15 cellular contexts compared by ENCODE assay signal in the genomic region with DNA sequence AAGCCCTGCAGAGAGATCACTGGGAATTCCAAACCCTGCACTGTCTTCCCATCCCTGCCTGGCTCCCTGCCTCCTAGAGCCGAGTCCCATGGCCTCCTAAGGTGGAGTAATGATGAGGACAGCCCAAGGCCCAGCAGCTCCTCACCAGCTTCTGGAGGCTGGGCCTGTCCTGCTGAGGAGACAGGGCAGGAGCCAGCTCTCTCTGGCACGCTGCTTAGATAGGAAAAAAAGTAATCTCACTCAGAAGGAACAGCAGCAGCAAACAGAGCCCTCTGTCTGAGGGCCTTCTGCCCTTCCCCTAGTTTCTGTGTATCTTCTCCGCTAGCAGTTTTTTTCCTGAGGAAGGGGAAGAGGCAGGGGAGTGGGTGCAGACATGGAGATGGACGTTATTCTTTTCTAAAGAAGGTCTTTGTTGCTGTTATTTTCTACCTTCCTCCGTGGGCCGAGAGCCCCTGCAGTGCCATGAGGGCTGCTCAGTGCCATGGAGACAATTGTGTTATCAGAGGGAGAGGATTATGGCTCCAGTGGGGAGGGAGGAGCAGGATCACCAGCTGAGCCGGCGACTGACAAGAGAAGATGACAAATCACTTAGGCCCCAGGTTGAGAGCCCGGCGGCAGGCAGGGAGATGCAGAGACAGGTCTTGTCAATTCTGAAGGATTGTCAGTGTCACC.
DNase-seq lines count a peak whose midpoint lies in the region; ATAC-seq and TF ChIP-seq lines count a peak whose summit lies in the region.
"Had no signal": no experiment of that assay in that cellular context is flagged by ENCODE, and none has a peak within 500 bp of the region (broad histone marks: within the 10 kb centered on the region; RNA-seq: fewer than 3 reads in every experiment).

No MANE protein-coding gene starts in this region.

- no peaks in the 10 kb centered on the region for H3K36me3 ChIP-seq in PC-3 (ENCODE audit: low read depth, low read length)
- H3K36me3 ChIP-seq: Peyer's patch had no signal

- H3K9me3 Mint-ChIP-seq in WTC11 (no peaks in the 10 kb centered on the region), nephron progenitor cell (no peaks in the 10 kb centered on the region)
- H3K9me3 Mint-ChIP-seq: CD8-positive, alpha-beta T cell had no signal

- DNase-seq in G401 (ENCODE audit: low spot score) (peak; percentile 50), NCI-H146 (lab: John Stamatoyannopoulos, UW) (peak; percentile 91), WTC11 (ENCODE audit: low spot score) (no peak), nephron progenitor cell (no peak), PC-3 (no peak)
- DNase-seq: activated CD8-positive, alpha-beta memory T cell treated with anti-CD3 and anti-CD28 coated beads, Interleukin-2, amount 10 ng/mL, durations not matched to agents 7 days and 5 days; amniotic stem cell; CD8-positive, alpha-beta T cell; foreskin fibroblast; KG1; Peyer's patch; small intestine had no signal

- H3K27ac ChIP-seq in PC-3 (ENCODE audit: low read length): no peak overlapping the region

- no peaks in the 10 kb centered on the region for H3K9me2 ChIP-seq in PC-3 (replicated peaks; ENCODE audit: low read length)

- no peak overlapping the region for H3K4me3 Mint-ChIP-seq in WTC11
- peak overlapping the region; percentile 48 for H3K4me3 Mint-ChIP-seq in nephron progenitor cell
- H3K4me3 Mint-ChIP-seq: activated CD8-positive, alpha-beta memory T cell treated with anti-CD3 and anti-CD28 coated beads, Interleukin-2, amount 10 ng/mL, durations not matched to agents 7 days and 5 days; CD8-positive, alpha-beta T cell had no signal

- TF ChIP-seq CTCF in WTC11 (IDR thresholded peaks at IDR 0.05): no peak
- no peak for TF ChIP-seq CTCF in nephron progenitor cell (IDR thresholded peaks at IDR 0.05)
- TF ChIP-seq CTCF in PC-3 (conservative IDR thresholded peaks at IDR 0.05; ENCODE audit: low read depth, low read length): no peak

- H3K36me3 Mint-ChIP-seq in WTC11: peaks cover 3% of the 10 kb centered on the region
- no peaks in the 10 kb centered on the region for H3K36me3 Mint-ChIP-seq in nephron progenitor cell (ENCODE audit: low read depth)
- H3K36me3 Mint-ChIP-seq: activated CD8-positive, alpha-beta memory T cell treated with anti-CD3 and anti-CD28 coated beads, Interleukin-2, amount 10 ng/mL, durations not matched to agents 7 days and 5 days; CD8-positive, alpha-beta T cell had no signal

- peaks cover 64% of the 10 kb centered on the region for H3K4me1 Mint-ChIP-seq in WTC11
- peaks cover 74% of the 10 kb centered on the region for H3K4me1 Mint-ChIP-seq in nephron progenitor cell
- H3K4me1 Mint-ChIP-seq: activated CD8-positive, alpha-beta memory T cell treated with anti-CD3 and anti-CD28 coated beads, Interleukin-2, amount 10 ng/mL, durations not matched to agents 7 days and 5 days had no signal

- H3K4me3 ChIP-seq in PC-3 (ENCODE audit: low read length): no peak overlapping the region
- H3K4me3 ChIP-seq: Peyer's patch had no signal

- H3K27me3 ChIP-seq in PC-3 (ENCODE audit: low read length): peaks cover 35% of the 10 kb centered on the region
- H3K27me3 ChIP-seq: Peyer's patch had no signal

- BruUV-seq in PC-3 (replicated peaks; lab: Mats Ljungman, UMichigan): no TSS peak

- H3K4me1 ChIP-seq in PC-3 (ENCODE audit: insufficient read depth, low read length): no peaks in the 10 kb centered on the region

- H3K9me3 ChIP-seq in PC-3 (ENCODE audit: low read length): no peaks in the 10 kb centered on the region
- H3K9me3 ChIP-seq: Peyer's patch had no signal

- no peaks in the 10 kb centered on the region for H4K20me1 ChIP-seq in PC-3 (ENCODE audit: low read length)

- H3K27me3 Mint-ChIP-seq in WTC11 (ENCODE audit: low read depth): peaks cover 4% of the 10 kb centered on the region
- peaks cover 2% of the 10 kb centered on the region for H3K27me3 Mint-ChIP-seq in nephron progenitor cell (ENCODE audit: low read depth, poor library complexity)

- POLR2A ChIA-PET in WTC11 (lab: Charles Lee) (no interaction called here), PC-3 (lab: Charles Lee; ENCODE audit: unreplicated experiment) (no interaction called here)

- H3F3A ChIP-seq in PC-3 (ENCODE audit: low read length, unreplicated experiment): no peaks in the 10 kb centered on the region

- H3K79me2 ChIP-seq in PC-3 (ENCODE audit: low read length): no peaks in the 10 kb centered on the region

- H3K27ac Mint-ChIP-seq in WTC11 (peak overlapping the region; percentile 14; the same call in 1 of the 2 replicates), nephron progenitor cell (peak overlapping the region; percentile 90)
- H3K27ac Mint-ChIP-seq: activated CD8-positive, alpha-beta memory T cell treated with anti-CD3 and anti-CD28 coated beads, Interleukin-2, amount 10 ng/mL, durations not matched to agents 7 days and 5 days; CD8-positive, alpha-beta T cell had no signal

- no peak overlapping the region for H3K4me2 ChIP-seq in PC-3 (ENCODE audit: low read length)

- H2AFZ ChIP-seq in PC-3 (ENCODE audit: low read length): no peak overlapping the region

- intact Hi-C loops in PC-3 (cut with micrococcal nuclease): no loop called here

- in situ Hi-C loops in G401 (cut with HindIII; ENCODE audit: low sequenced_read_pairs): no loop called here

- CTCF ChIA-PET in WTC11 (lab: Charles Lee): interaction anchor here (0.9 to 5.7 kb wide), 3 partner anchors 42 to 99 kb away, joined by 3 to 74 read pairs (median 4); no protein-coding TSS in a partner anchor
- CTCF ChIA-PET in PC-3 (lab: Charles Lee): no interaction called here

- no peak overlapping the region for H3K9ac ChIP-seq in PC-3 (ENCODE audit: low read length)

- ATAC-seq in WTC11 (no peak), GM21576 (IDR thresholded peaks at IDR 0.05; ENCODE audit: unreplicated experiment) (no peak), GM18520 (IDR thresholded peaks at IDR 0.05; ENCODE audit: unreplicated experiment) (no peak), PC-3 (no peak), GM21423 (IDR thresholded peaks at IDR 0.05; ENCODE audit: unreplicated experiment) (no peak)
- ATAC-seq: activated CD8-positive, alpha-beta memory T cell treated with anti-CD3 and anti-CD28 coated beads, Interleukin-2, amount 10 ng/mL, durations not matched to agents 7 days and 5 days; CD8-positive, alpha-beta T cell had no signal

TF ChIP-seq in WTC11, 78 proteins besides CTCF, POLR2A, EP300 and RAD21:
- TF ChIP-seq, protein P1, sequence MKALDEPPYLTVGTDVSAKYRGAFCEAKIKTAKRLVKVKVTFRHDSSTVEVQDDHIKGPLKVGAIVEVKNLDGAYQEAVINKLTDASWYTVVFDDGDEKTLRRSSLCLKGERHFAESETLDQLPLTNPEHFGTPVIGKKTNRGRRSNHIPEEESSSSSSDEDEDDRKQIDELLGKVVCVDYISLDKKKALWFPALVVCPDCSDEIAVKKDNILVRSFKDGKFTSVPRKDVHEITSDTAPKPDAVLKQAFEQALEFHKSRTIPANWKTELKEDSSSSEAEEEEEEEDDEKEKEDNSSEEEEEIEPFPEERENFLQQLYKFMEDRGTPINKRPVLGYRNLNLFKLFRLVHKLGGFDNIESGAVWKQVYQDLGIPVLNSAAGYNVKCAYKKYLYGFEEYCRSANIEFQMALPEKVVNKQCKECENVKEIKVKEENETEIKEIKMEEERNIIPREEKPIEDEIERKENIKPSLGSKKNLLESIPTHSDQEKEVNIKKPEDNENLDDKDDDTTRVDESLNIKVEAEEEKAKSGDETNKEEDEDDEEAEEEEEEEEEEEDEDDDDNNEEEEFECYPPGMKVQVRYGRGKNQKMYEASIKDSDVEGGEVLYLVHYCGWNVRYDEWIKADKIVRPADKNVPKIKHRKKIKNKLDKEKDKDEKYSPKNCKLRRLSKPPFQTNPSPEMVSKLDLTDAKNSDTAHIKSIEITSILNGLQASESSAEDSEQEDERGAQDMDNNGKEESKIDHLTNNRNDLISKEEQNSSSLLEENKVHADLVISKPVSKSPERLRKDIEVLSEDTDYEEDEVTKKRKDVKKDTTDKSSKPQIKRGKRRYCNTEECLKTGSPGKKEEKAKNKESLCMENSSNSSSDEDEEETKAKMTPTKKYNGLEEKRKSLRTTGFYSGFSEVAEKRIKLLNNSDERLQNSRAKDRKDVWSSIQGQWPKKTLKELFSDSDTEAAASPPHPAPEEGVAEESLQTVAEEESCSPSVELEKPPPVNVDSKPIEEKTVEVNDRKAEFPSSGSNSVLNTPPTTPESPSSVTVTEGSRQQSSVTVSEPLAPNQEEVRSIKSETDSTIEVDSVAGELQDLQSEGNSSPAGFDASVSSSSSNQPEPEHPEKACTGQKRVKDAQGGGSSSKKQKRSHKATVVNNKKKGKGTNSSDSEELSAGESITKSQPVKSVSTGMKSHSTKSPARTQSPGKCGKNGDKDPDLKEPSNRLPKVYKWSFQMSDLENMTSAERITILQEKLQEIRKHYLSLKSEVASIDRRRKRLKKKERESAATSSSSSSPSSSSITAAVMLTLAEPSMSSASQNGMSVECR (CRISPR knock-in tag; IDR thresholded peaks at IDR 0.05; ENCODE audit: borderline replicate concordance): no peak
- TF ChIP-seq SMAD3 (CRISPR knock-in tag; IDR thresholded peaks at IDR 0.05; ENCODE audit: borderline replicate concordance) (no peak), CREB1 (CRISPR knock-in tag; IDR thresholded peaks at IDR 0.05) (no peak), ZNF317 (CRISPR knock-in tag; IDR thresholded peaks at IDR 0.05; ENCODE audit: borderline replicate concordance, low read depth) (no peak)

Comparison
In these comparisons a context has a peak if more than half of its experiments do, and no peak if none do; other contexts are left out.
1. DNase-seq: peak in G401 (single experiment) and NCI-H146 (single experiment); none in WTC11 (single experiment), nephron progenitor cell (single experiment) and PC-3 (single experiment).